12 cellular contexts compared by ENCODE assay signal in the genomic region with DNA sequence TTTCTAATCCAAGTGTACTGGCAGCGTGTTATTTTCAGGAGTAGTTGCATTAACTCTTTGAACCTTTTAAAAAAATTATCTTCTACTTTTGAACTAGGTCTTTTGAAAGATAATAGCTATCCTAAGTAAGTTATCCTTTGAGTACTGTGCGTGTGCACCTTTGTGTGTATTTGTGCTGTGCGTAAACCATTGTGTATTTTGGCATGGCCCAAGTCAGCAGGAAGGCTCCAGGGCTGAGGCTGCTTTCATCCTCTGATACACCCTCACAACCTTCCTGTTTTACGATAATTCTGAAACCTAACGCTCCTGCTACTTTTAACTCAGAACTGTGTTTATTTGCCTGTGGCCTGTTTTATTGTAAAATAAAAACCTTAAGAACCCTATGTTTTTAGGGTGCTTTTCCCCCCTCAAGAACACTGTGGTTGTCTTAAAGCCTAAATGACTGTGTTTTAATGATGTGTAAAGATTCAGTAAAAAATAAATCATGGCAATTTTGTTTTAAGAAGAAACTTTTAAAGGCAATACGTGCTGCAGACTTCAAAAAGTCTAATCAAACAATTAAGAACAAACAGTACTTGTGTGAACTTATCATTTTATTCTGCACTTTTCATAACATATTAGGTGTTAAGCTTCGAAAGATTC. TPM values are rescaled to one million over a fixed set of nuclear protein-coding genes. Genes with fewer than 3 reads are reported as not detected.
A peak's percentile ranks its signal among the peaks of the same experiment; 100 is the strongest.
DNase-seq lines count a peak whose midpoint lies in the region; ATAC-seq and TF ChIP-seq lines count a peak whose summit lies in the region.
"Had no signal": no experiment of that assay in that cellular context is flagged by ENCODE, and none has a peak within 500 bp of the region (broad histone marks: within the 10 kb centered on the region; RNA-seq: fewer than 3 reads in every experiment).

No MANE protein-coding gene starts in this region.

- H3K4me3 ChIP-seq in coronary artery: peak overlapping the region; percentile 24
- H3K4me3 ChIP-seq: right lobe of liver had no signal

- TF ChIP-seq CTCF in coronary artery (IDR thresholded peaks at IDR 0.05): no peak

- H3K27me3 Mint-ChIP-seq in stimulated activated naive B cell treated with anti-CD40 and anti-IgM and Interleukin-4, amounts not matched to agents 10 μg/mL and 1 μg/mL and 100 μg/mL, for 72 hours: no peaks in the 10 kb centered on the region
- H3K27me3 Mint-ChIP-seq in activated T-helper 2 cell treated with anti-CD3 and anti-CD28 coated beads, Interferon-gamma antibody, Interleukin-2, Interleukin-4, amounts not matched to agents 10 μg/mL and 5 μg/mL and 100 μg/mL, durations not matched to agents 14 hours and 24 hours and 36 hours (ENCODE audit: low read depth): no peaks in the 10 kb centered on the region

- DNase-seq in DMS53 (lab: John Stamatoyannopoulos, UW) (peak; percentile 26), DMS53 treated with DMSO at 0.1 percent for 48 hours (lab: John Stamatoyannopoulos, UW; ENCODE audit: unreplicated experiment) (no peak), NCI-H2081 treated with DMSO at 0.1 percent for 48 hours (lab: John Stamatoyannopoulos, UW) (peak; percentile 83), coronary artery (ENCODE audit: low spot score) (no peak), activated T-cell treated with anti-CD3 and anti-CD28 coated beads for 4 hours (no peak)
- DNase-seq in stimulated activated naive B cell treated with anti-CD40 and anti-IgM and Interleukin-4, amounts not matched to agents 10 μg/mL and 1 μg/mL and 100 μg/mL, for 72 hours: no peak
- DNase-seq in activated T-helper 2 cell treated with anti-CD3 and anti-CD28 coated beads, Interferon-gamma antibody, Interleukin-2, Interleukin-4, amounts not matched to agents 10 μg/mL and 5 μg/mL and 100 μg/mL, durations not matched to agents 14 hours and 24 hours and 36 hours (ENCODE audit: low spot score): no peak
- DNase-seq: activated effector memory CD4-positive, alpha-beta T cell treated with Interleukin-2 at 50 U/mL for 16 hours; left colon; NCI-H2171; right lobe of liver had no signal

- H3K9me3 Mint-ChIP-seq in stimulated activated naive B cell treated with anti-CD40 and anti-IgM and Interleukin-4, amounts not matched to agents 10 μg/mL and 1 μg/mL and 100 μg/mL, for 72 hours: peaks cover 4% of the 10 kb centered on the region in 2 donors
- H3K9me3 Mint-ChIP-seq in activated T-helper 2 cell treated with anti-CD3 and anti-CD28 coated beads, Interferon-gamma antibody, Interleukin-2, Interleukin-4, amounts not matched to agents 10 μg/mL and 5 μg/mL and 100 μg/mL, durations not matched to agents 14 hours and 24 hours and 36 hours: no peaks in the 10 kb centered on the region

- peaks cover 16 to 31% of the 10 kb centered on the region in 2 donors for H3K36me3 Mint-ChIP-seq in stimulated activated naive B cell treated with anti-CD40 and anti-IgM and Interleukin-4, amounts not matched to agents 10 μg/mL and 1 μg/mL and 100 μg/mL, for 72 hours
- H3K36me3 Mint-ChIP-seq in activated T-helper 2 cell treated with anti-CD3 and anti-CD28 coated beads, Interferon-gamma antibody, Interleukin-2, Interleukin-4, amounts not matched to agents 10 μg/mL and 5 μg/mL and 100 μg/mL, durations not matched to agents 14 hours and 24 hours and 36 hours (ENCODE audit: low read depth): no peaks in the 10 kb centered on the region

- peak overlapping the region; percentile 50 to 58 for H3K4me3 Mint-ChIP-seq in stimulated activated naive B cell treated with anti-CD40 and anti-IgM and Interleukin-4, amounts not matched to agents 10 μg/mL and 1 μg/mL and 100 μg/mL, for 72 hours
- no peak overlapping the region for H3K4me3 Mint-ChIP-seq in activated T-helper 2 cell treated with anti-CD3 and anti-CD28 coated beads, Interferon-gamma antibody, Interleukin-2, Interleukin-4, amounts not matched to agents 10 μg/mL and 5 μg/mL and 100 μg/mL, durations not matched to agents 14 hours and 24 hours and 36 hours (ENCODE audit: low read depth)

- H3K27ac ChIP-seq in coronary artery: peak overlapping the region; percentile 40 to 77
- H3K27ac ChIP-seq: right lobe of liver had no signal

- intact Hi-C loops in activated T-helper 2 cell treated with anti-CD3 and anti-CD28 coated beads, Interferon-gamma antibody, Interleukin-2, Interleukin-4, amounts not matched to agents 10 μg/mL and 5 μg/mL and 100 μg/mL, durations not matched to agents 14 hours and 24 hours and 36 hours (cut with micrococcal nuclease): no loop called here

- peak; percentile 34 to 73 for ATAC-seq in stimulated activated naive B cell treated with anti-CD40 and anti-IgM and Interleukin-4, amounts not matched to agents 10 μg/mL and 1 μg/mL and 100 μg/mL, for 72 hours (replicated peaks)
- ATAC-seq in HG03139 (IDR thresholded peaks at IDR 0.05; ENCODE audit: unreplicated experiment): no peak
- ATAC-seq: left colon had no signal

- H3K27ac Mint-ChIP-seq in stimulated activated naive B cell treated with anti-CD40 and anti-IgM and Interleukin-4, amounts not matched to agents 10 μg/mL and 1 μg/mL and 100 μg/mL, for 72 hours: peak overlapping the region; percentile 88
- no peak overlapping the region for H3K27ac Mint-ChIP-seq in activated T-helper 2 cell treated with anti-CD3 and anti-CD28 coated beads, Interferon-gamma antibody, Interleukin-2, Interleukin-4, amounts not matched to agents 10 μg/mL and 5 μg/mL and 100 μg/mL, durations not matched to agents 14 hours and 24 hours and 36 hours

- H3K4me1 Mint-ChIP-seq in stimulated activated naive B cell treated with anti-CD40 and anti-IgM and Interleukin-4, amounts not matched to agents 10 μg/mL and 1 μg/mL and 100 μg/mL, for 72 hours: peaks cover 27 to 54% of the 10 kb centered on the region in 2 donors
- H3K4me1 Mint-ChIP-seq in activated T-helper 2 cell treated with anti-CD3 and anti-CD28 coated beads, Interferon-gamma antibody, Interleukin-2, Interleukin-4, amounts not matched to agents 10 μg/mL and 5 μg/mL and 100 μg/mL, durations not matched to agents 14 hours and 24 hours and 36 hours (ENCODE audit: low read depth): no peaks in the 10 kb centered on the region

RNA-seq across cellular contexts. Expression of a gene that starts 57.5 kb away (rescaled TPM):
- 0.48 and 0.52 TPM in 2 replicates for total RNA-seq in activated T-helper 2 cell treated with anti-CD3 and anti-CD28 coated beads, Interferon-gamma antibody, Interleukin-2, Interleukin-4, amounts not matched to agents 10 μg/mL and 5 μg/mL and 100 μg/mL, durations not matched to agents 14 hours and 24 hours and 36 hours

Comparison
In these comparisons a context has a peak if more than half of its experiments do, and no peak if none do; other contexts are left out.
1. DNase-seq: peak in DMS53 (single experiment) and NCI-H2081 treated with DMSO at 0.1 percent for 48 hours (single experiment); none in DMS53 treated with DMSO at 0.1 percent for 48 hours (single experiment), coronary artery (single experiment), stimulated activated naive B cell treated with anti-CD40 and anti-IgM and Interleukin-4, amounts not matched to agents 10 μg/mL and 1 μg/mL and 100 μg/mL, for 72 hours (single experiment), activated T-cell treated with anti-CD3 and anti-CD28 coated beads for 4 hours (single experiment) and activated T-helper 2 cell treated with anti-CD3 and anti-CD28 coated beads, Interferon-gamma antibody, Interleukin-2, Interleukin-4, amounts not matched to agents 10 μg/mL and 5 μg/mL and 100 μg/mL, durations not matched to agents 14 hours and 24 hours and 36 hours (single experiment).